Comparison of ENCODE assay signal across 8 cellular contexts in genomic region chr17:1713878-1714487, GRCh38. TPM values are rescaled to one million over a fixed set of nuclear protein-coding genes. Genes with fewer than 3 reads are reported as not detected.
DNase-seq lines count a peak whose midpoint lies in the region; ATAC-seq and TF ChIP-seq lines count a peak whose summit lies in the region.

No MANE protein-coding gene starts in this region.

- no peaks in the 10 kb centered on the region for H3K9me3 ChIP-seq in osteoblast (ENCODE audit: low read depth, low read length)

- H3K79me2 ChIP-seq in ACC112 (ENCODE audit: control insufficient read depth, insufficient read depth, low read length, unreplicated experiment) (peaks cover 41% of the 10 kb centered on the region), osteoblast (ENCODE audit: insufficient read depth, low read length) (peaks cover 42% of the 10 kb centered on the region)

- peak overlapping the region; percentile 95 for H3K4me3 ChIP-seq in ACC112 (ENCODE audit: low read depth, low read length)
- peak overlapping the region; percentile 82 for H3K4me3 ChIP-seq in epithelial cell of esophagus (ENCODE audit: low read length)
- H3K4me3 ChIP-seq in osteoblast (ENCODE audit: insufficient read depth, low read length), result peak overlapping the region; percentile 93

- peak overlapping the region; percentile 98 for H3K4me2 ChIP-seq in osteoblast (ENCODE audit: insufficient read depth, low read length)

- H3K27ac ChIP-seq in ACC112 (ENCODE audit: low read depth, low read length) (peak overlapping the region; percentile 97), osteoblast (ENCODE audit: low read depth, low read length) (peak overlapping the region; percentile 71)

- no peak for ATAC-seq in HG03378 (IDR thresholded peaks at IDR 0.05; ENCODE audit: unreplicated experiment)

- DNase-seq in RPMI7951 (ENCODE audit: low read depth), result peak; percentile 35
- peak; percentile 64 for DNase-seq in epithelial cell of esophagus (ENCODE audit: low read depth)
- peak; percentile 73 for DNase-seq in osteoblast (ENCODE audit: insufficient read length, low spot score, missing footprints)
- no peak for DNase-seq in stimulated activated CD4-positive, alpha-beta T cell treated with anti-CD3 and anti-CD28 coated beads, Interleukin-4, amount 100 ng/mL, for 1 hour
- DNase-seq in HUDEP-2 (lab: John Stamatoyannopoulos, UW; ENCODE audit: unreplicated experiment in 76 of 76), result no peak

- H3K4me1 ChIP-seq in ACC112 (ENCODE audit: control insufficient read depth, insufficient read depth, low read length, unreplicated experiment), result peaks cover 48% of the 10 kb centered on the region
- H3K4me1 ChIP-seq in osteoblast (ENCODE audit: insufficient read depth, low read length), result peaks cover 52% of the 10 kb centered on the region

- H3K27me3 ChIP-seq in ACC112 (ENCODE audit: insufficient read depth, low read length) (no peaks in the 10 kb centered on the region), osteoblast (ENCODE audit: insufficient read depth, low read length) (no peaks in the 10 kb centered on the region)

- H4K20me1 ChIP-seq in osteoblast (ENCODE audit: insufficient read depth, low read length), result peaks cover 48% of the 10 kb centered on the region

- TF ChIP-seq CTCF in GM12874 (IDR thresholded peaks at IDR 0.05; ENCODE audit: insufficient read depth, low read depth, low read length) (peak; percentile 45), epithelial cell of esophagus (IDR thresholded peaks at IDR 0.05; ENCODE audit: insufficient read depth, low read depth, low read length, missing control alignments) (peak; percentile 75), osteoblast (IDR thresholded peaks at IDR 0.05; ENCODE audit: extremely low read depth, low read depth, low read length) (peak; percentile 34)

- H3K36me3 ChIP-seq in ACC112 (ENCODE audit: insufficient read depth, low read length) (peaks cover 29% of the 10 kb centered on the region), osteoblast (ENCODE audit: insufficient read depth, low read length) (peaks cover 30% of the 10 kb centered on the region)

- no peak overlapping the region for H2AFZ ChIP-seq in ACC112 (ENCODE audit: low read length, unreplicated experiment)
- no peak overlapping the region for H2AFZ ChIP-seq in osteoblast (ENCODE audit: low read length)

RNA-seq across cellular contexts. Expression of gene TLCD2, which starts 3.8 kb away (rescaled TPM):
- 0.39 and 0.48 TPM in 2 replicates for total RNA-seq in RPMI7951 (2014; rRNA removed; shearing (Covaris generic))
- total RNA-seq in osteoblast, result 4.7 TPM in 2 replicates

RNA-seq across cellular contexts. Expression of gene WDR81, which starts 10.5 kb away (rescaled TPM):
- 5.3 and 8.2 TPM in 2 replicates for total RNA-seq in RPMI7951 (2014; rRNA removed; shearing (Covaris generic))
- 47.7 and 47.8 TPM in 2 replicates for total RNA-seq in osteoblast

RNA-seq across cellular contexts. Expression of gene SERPINF2, which starts 28.7 kb away (rescaled TPM):
- total RNA-seq in RPMI7951 (2014; rRNA removed; shearing (Covaris generic)), result under 0.01 and 0.24 TPM in 2 replicates
- under 0.01 TPM in 1 of 2 replicates, not detected in the other for total RNA-seq in osteoblast

RNA-seq across cellular contexts. Expression of gene PRPF8, which starts 29.3 kb away (rescaled TPM):
- total RNA-seq in RPMI7951 (2014; rRNA removed; shearing (Covaris generic)), result 65.7 and 69.7 TPM in 2 replicates
- 107 and 111 TPM in 2 replicates for total RNA-seq in osteoblast

RNA-seq across cellular contexts. Expression of gene SERPINF1, which starts 47.9 kb away (rescaled TPM):
- total RNA-seq in RPMI7951 (2014; rRNA removed; shearing (Covaris generic)), result 127 and 150 TPM in 2 replicates
- 309 and 314 TPM in 2 replicates for total RNA-seq in osteoblast

Comparison
In these comparisons a context has a peak if more than half of its experiments do, and no peak if none do; other contexts are left out.
1. DNase-seq: peak in RPMI7951 (single experiment), epithelial cell of esophagus (single experiment) and osteoblast (single experiment); none in stimulated activated CD4-positive, alpha-beta T cell treated with anti-CD3 and anti-CD28 coated beads, Interleukin-4, amount 100 ng/mL, for 1 hour (single experiment) and HUDEP-2 (0 of 76).
2. Peak in every context shown above with its lines, with median percentiles within 50 percentile points of each other: H3K4me3 ChIP-seq and CTCF ChIP-seq.